ENCODE assay signal across 24 cellular contexts in the genomic region with DNA sequence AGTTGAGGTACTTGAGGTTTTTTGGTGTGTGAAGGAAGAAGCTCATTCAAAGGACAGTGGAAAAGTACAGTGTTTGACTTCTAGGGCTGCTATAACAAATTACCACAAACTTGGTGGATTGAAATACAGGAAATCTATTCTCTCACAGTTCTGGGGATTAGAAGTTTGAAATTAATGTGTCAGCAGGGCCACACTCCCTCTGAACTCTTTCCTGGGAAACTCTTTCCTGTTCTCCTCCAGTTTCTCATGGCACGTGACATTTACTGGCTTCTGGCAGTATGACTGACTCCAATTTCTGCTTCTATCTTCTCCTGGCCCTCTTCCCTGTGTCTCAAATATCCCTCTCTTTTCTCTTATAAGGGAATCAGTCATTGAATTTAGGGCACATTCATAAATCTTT.
"Had no signal": no experiment of that assay in that cellular context is flagged by ENCODE, and none has a peak within 500 bp of the region (broad histone marks: within the 10 kb centered on the region; RNA-seq: fewer than 3 reads in every experiment).

No MANE protein-coding gene starts in this region.

- H3K27ac Mint-ChIP-seq: dendritic cell treated with granulocyte-macrophage colony-stimulating factor and Interleukin-4, amounts not matched to agents 40 ng/mL and 50 ng/mL, for 4 days; endodermal cell; stimulated activated memory B cell treated with anti-CD40 and anti-IgM and Interleukin-4, amounts not matched to agents 10 μg/mL and 1 μg/mL and 100 μg/mL, for 72 hours had no signal

- H3K27me3 Mint-ChIP-seq: dendritic cell treated with granulocyte-macrophage colony-stimulating factor and Interleukin-4, amounts not matched to agents 40 ng/mL and 50 ng/mL, for 4 days; stimulated activated memory B cell treated with anti-CD40 and anti-IgM and Interleukin-4, amounts not matched to agents 10 μg/mL and 1 μg/mL and 100 μg/mL, for 72 hours had no signal

- H3K27ac ChIP-seq: colonic mucosa, esophagus squamous epithelium, gastrocnemius medialis, lower lobe of right lung, ovary, psoas muscle, thoracic aorta, tibial nerve, upper lobe of left lung had no signal

- H3K9me3 Mint-ChIP-seq: natural killer cell; stimulated activated memory B cell treated with anti-CD40 and anti-IgM and Interleukin-4, amounts not matched to agents 10 μg/mL and 1 μg/mL and 100 μg/mL, for 72 hours had no signal

- FAIRE-seq: keratinocyte, urothelium cell line had no signal

- H3K27me3 ChIP-seq: colonic mucosa, esophagus squamous epithelium, gastrocnemius medialis, ovary, sigmoid colon, tibial nerve, upper lobe of left lung had no signal

- DNase-seq: colonic mucosa; effector CD8-positive, alpha-beta T cell; endodermal cell; esophagus squamous epithelium; gastrocnemius medialis; head of caudate nucleus; left ventricle myocardium superior; lower lobe of right lung; natural killer cell; occipital lobe; ovary; posterior cingulate gyrus; psoas muscle; right cardiac atrium; sigmoid colon; stimulated activated CD4-positive, alpha-beta T cell treated with anti-CD3 and anti-CD28 coated beads, Interleukin-4, amount 100 ng/mL, for 4 hours; stimulated activated naive CD8-positive, alpha-beta T cell treated with anti-CD3 and anti-CD28 coated beads, Interleukin-15, Interleukin-2, amounts not matched to agents 100 U/mL and 50 U/mL, for 24 hours; upper lobe of left lung had no signal

- H3K4me1 ChIP-seq: colonic mucosa, esophagus squamous epithelium, lower lobe of right lung, tibial nerve, upper lobe of left lung had no signal

- H3K4me3 ChIP-seq: colonic mucosa, esophagus squamous epithelium, gastrocnemius medialis, lower lobe of right lung, ovary, psoas muscle, sigmoid colon, thoracic aorta, tibial nerve, upper lobe of left lung had no signal

- H3K9me3 ChIP-seq: colonic mucosa, esophagus squamous epithelium, gastrocnemius medialis, lower lobe of right lung, ovary, psoas muscle, thoracic aorta, upper lobe of left lung had no signal

- H3K4me3 Mint-ChIP-seq: dendritic cell treated with granulocyte-macrophage colony-stimulating factor and Interleukin-4, amounts not matched to agents 40 ng/mL and 50 ng/mL, for 4 days; endodermal cell; natural killer cell; stimulated activated memory B cell treated with anti-CD40 and anti-IgM and Interleukin-4, amounts not matched to agents 10 μg/mL and 1 μg/mL and 100 μg/mL, for 72 hours had no signal

- H3K36me3 ChIP-seq: colonic mucosa, lower lobe of right lung, ovary, sigmoid colon, thoracic aorta, upper lobe of left lung had no signal
